ENCODE assay signal across 17 cellular contexts in genomic region chr3:95215437-95215836, GRCh38.
A peak's percentile ranks its signal among the peaks of the same experiment; 100 is the strongest.
DNase-seq lines count a peak whose midpoint lies in the region; ATAC-seq and TF ChIP-seq lines count a peak whose summit lies in the region.
"Had no signal": no experiment of that assay in that cellular context is flagged by ENCODE, and none has a peak within 500 bp of the region (broad histone marks: within the 10 kb centered on the region; RNA-seq: fewer than 3 reads in every experiment).

No MANE protein-coding gene starts in this region.

- no peak overlapping the region for H4K8ac ChIP-seq in trophoblast cell (ENCODE audit: low read depth, low read length)

- H2AFZ ChIP-seq in trophoblast cell (ENCODE audit: insufficient read depth, low read length, poor library complexity), result no peak overlapping the region

- no peaks in the 10 kb centered on the region for H3K36me3 ChIP-seq in trophoblast cell (ENCODE audit: control insufficient read depth in 1 of 2, insufficient read depth in 2 of 2, low read length in 2 of 2)
- H3K36me3 ChIP-seq: BLaER1 treated with 17β-estradiol and CSF1 and Interleukin-3, amounts not matched to agents 10 nM and 100 nM had no signal

- H3K79me1 ChIP-seq in trophoblast cell (ENCODE audit: low read length), result no peaks in the 10 kb centered on the region

- no peak overlapping the region for H3K4me2 ChIP-seq in trophoblast cell (ENCODE audit: low read length)
- H3K4me2 ChIP-seq: A549; BLaER1 treated with 17β-estradiol and CSF1 and Interleukin-3, amounts not matched to agents 10 nM and 100 nM had no signal

- no peak overlapping the region for H3K23ac ChIP-seq in trophoblast cell (ENCODE audit: low read length)

- no peak overlapping the region for H3K4ac ChIP-seq in trophoblast cell (ENCODE audit: low read depth, low read length)

- H3K27ac ChIP-seq in trophoblast cell (ENCODE audit: low read depth, low read length), result no peak overlapping the region
- H3K27ac ChIP-seq: 22Rv1; A549; BLaER1 treated with 17β-estradiol and CSF1 and Interleukin-3, amounts not matched to agents 10 nM and 100 nM; C4-2B had no signal

- peak; percentile 47 for ATAC-seq in left lobe of liver
- ATAC-seq: A549; CD8-positive, alpha-beta T cell had no signal

- DNase-seq in HEK293T (ENCODE audit: extremely low spot score) (no peak), kidney glomerular epithelial cell (lab: John Stamatoyannopoulos, UW) (peak; percentile 13), left lobe of liver (ENCODE audit: low spot score) (no peak), trophoblast cell (no peak), glomerular visceral epithelial cell (ENCODE audit: extremely low spot score) (no peak)
- no peak for DNase-seq in stimulated activated CD4-positive, alpha-beta T cell treated with anti-CD3 and anti-CD28 coated beads, Interleukin-4, amount 100 ng/mL, for 4 hours
- DNase-seq: AML-193; Caco-2; Calu3; CD4-positive, alpha-beta T cell; CD8-positive, alpha-beta T cell; DMS79 treated with DMSO at 0.1 percent for 48 hours; GF-D8 had no signal

- POLR2A ChIA-PET in HEK293T (lab: Yijun Ruan, JAX), result no interaction called here

- H2AK5ac ChIP-seq in trophoblast cell (ENCODE audit: low read length), result no peak overlapping the region

- no peak overlapping the region for H2BK120ac ChIP-seq in trophoblast cell (ENCODE audit: insufficient read depth, low read length, poor library complexity)

- H2BK5ac ChIP-seq in trophoblast cell (ENCODE audit: low read depth, low read length, poor library complexity), result no peak overlapping the region

- no peaks in the 10 kb centered on the region for H3K79me2 ChIP-seq in trophoblast cell (ENCODE audit: control insufficient read depth, insufficient read depth, low read length, poor library complexity)

- no peak overlapping the region for H3K4me3 ChIP-seq in trophoblast cell (ENCODE audit: low read depth, low read length)
- H3K4me3 ChIP-seq: A549; BLaER1 treated with 17β-estradiol and CSF1 and Interleukin-3, amounts not matched to agents 10 nM and 100 nM had no signal

- H3K9ac ChIP-seq in trophoblast cell (ENCODE audit: low read length), result no peak overlapping the region
- H3K9ac ChIP-seq: BLaER1 treated with 17β-estradiol and CSF1 and Interleukin-3, amounts not matched to agents 10 nM and 100 nM had no signal

- WGBS in trophoblast cell (ENCODE audit: extremely low coverage, insufficient coverage, insufficient read length), result no CpG with 5 or more reads among the region's 1 CpG

- H3K14ac ChIP-seq in trophoblast cell (ENCODE audit: low read length), result no peak overlapping the region

- H3K18ac ChIP-seq in trophoblast cell (ENCODE audit: low read length), result no peak overlapping the region

- no peaks in the 10 kb centered on the region for H3K4me1 ChIP-seq in trophoblast cell (ENCODE audit: control insufficient read depth in 1 of 2, insufficient read depth in 2 of 2, low read length in 2 of 2)
- H3K4me1 ChIP-seq: A549; BLaER1 treated with 17β-estradiol and CSF1 and Interleukin-3, amounts not matched to agents 10 nM and 100 nM; Caco-2 had no signal

- no peaks in the 10 kb centered on the region for H3K9me3 ChIP-seq in trophoblast cell (ENCODE audit: insufficient read depth, low read depth, low read length)
- H3K9me3 ChIP-seq: A549, Caco-2 had no signal

- H4K91ac ChIP-seq in trophoblast cell (ENCODE audit: low read depth, low read length), result no peak overlapping the region

- H2BK12ac ChIP-seq in trophoblast cell (ENCODE audit: low read length), result no peak overlapping the region

- CTCF ChIA-PET in HEK293T (lab: Yijun Ruan, JAX), result no interaction called here

- no peaks in the 10 kb centered on the region for H3K27me3 ChIP-seq in trophoblast cell (ENCODE audit: insufficient read depth, low read length)
- H3K27me3 ChIP-seq: BLaER1 treated with 17β-estradiol and CSF1 and Interleukin-3, amounts not matched to agents 10 nM and 100 nM had no signal

- no peak overlapping the region for H4K12ac ChIP-seq in trophoblast cell (ENCODE audit: low read depth, low read length)

TF ChIP-seq in HEK293T, 16 proteins besides CTCF, POLR2A, EP300 and RAD21:
- TF ChIP-seq SP1 (IDR thresholded peaks at IDR 0.05) (no peak), ZNF384 (IDR thresholded peaks at IDR 0.05) (no peak), HDGF (IDR thresholded peaks at IDR 0.05; ENCODE audit: borderline replicate concordance) (no peak), FOXM1 (IDR thresholded peaks at IDR 0.05; ENCODE audit: borderline replicate concordance) (no peak), PKNOX1 (IDR thresholded peaks at IDR 0.05) (peak; percentile 77)
